In the genomic region with DNA sequence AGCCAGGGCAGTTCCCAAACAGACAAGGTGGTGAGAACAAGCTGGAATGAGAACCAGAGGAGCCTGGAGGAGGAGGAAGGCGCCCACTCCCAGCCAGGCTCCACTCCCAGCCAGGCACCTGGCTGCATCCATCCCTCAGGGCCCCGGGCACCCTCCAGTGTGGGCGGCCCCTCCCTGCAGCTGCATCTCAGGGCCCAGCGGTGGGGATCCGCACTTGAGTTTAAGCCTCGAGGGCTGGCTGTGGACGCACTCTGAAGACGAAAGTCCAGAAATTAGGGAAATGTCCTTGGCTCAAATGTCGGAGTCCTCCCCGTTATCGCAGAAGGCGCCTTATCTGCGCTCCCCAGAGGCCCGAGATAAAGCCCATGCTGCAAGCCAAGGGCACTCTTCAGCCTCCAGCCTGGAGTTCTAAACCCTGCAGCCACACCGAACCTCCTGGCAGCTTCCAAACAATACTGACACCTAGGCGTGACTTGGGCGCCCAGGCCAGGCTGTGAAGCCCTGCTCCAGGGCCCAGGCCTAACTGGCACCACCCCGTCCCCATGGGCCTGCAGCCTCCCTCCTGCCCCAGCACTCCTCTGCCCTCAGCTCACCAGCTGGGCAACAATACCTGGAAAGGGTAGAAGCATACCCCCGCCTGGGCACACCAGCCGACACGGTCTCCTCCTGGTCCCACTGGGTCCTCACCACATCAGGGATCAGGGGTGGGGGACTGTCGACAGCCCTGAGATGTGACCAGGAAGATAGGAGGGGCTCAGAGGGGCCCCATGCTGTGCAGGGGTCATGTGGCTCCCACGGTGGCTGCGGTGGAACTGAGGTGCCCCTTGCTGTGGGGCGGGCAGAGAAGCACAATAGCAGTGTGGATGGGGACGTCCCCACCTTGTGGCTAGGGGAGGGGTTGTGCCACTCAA, we compare ENCODE assay signal across 20 cellular contexts.
DNase-seq lines count a peak whose midpoint lies in the region; ATAC-seq and TF ChIP-seq lines count a peak whose summit lies in the region.
"Had no signal": no experiment of that assay in that cellular context is flagged by ENCODE, and none has a peak within 500 bp of the region (broad histone marks: within the 10 kb centered on the region; RNA-seq: fewer than 3 reads in every experiment).

No MANE protein-coding gene starts in this region.

- intact Hi-C loops in upper lobe of right lung (cut with DNase I) = no loop called here

- ATAC-seq in activated naive CD8-positive, alpha-beta T cell treated with anti-CD3 and anti-CD28 coated beads, Interleukin-2, amount 10 ng/mL, durations not matched to agents 7 days and 5 days (ENCODE audit: low read depth) = no peak
- no peak for ATAC-seq in activated naive CD8-positive, alpha-beta T cell treated with anti-CD3 and anti-CD28 coated beads, Interleukin-2, amount 50 U/mL, for 24 hours
- no peak for ATAC-seq in upper lobe of right lung
- ATAC-seq in HG03135 (IDR thresholded peaks at IDR 0.05; ENCODE audit: unreplicated experiment) = no peak
- ATAC-seq in esophagus mucosa = no peak
- ATAC-seq: stimulated activated naive CD8-positive, alpha-beta T cell treated with anti-CD3 and anti-CD28 coated beads, Interleukin-15, Interleukin-2, amounts not matched to agents 100 U/mL and 50 U/mL, for 24 hours; T-cell had no signal

- no peaks in the 10 kb centered on the region for H3K79me2 ChIP-seq in mesendoderm (ENCODE audit: control insufficient read depth, insufficient read depth, low read length)

- DNase-seq in activated naive CD8-positive, alpha-beta T cell treated with anti-CD3 and anti-CD28 coated beads, Interleukin-2, amount 10 ng/mL, durations not matched to agents 7 days and 5 days = peak; percentile 11
- DNase-seq in activated naive CD8-positive, alpha-beta T cell treated with anti-CD3 and anti-CD28 coated beads, Interleukin-2, amount 50 U/mL, for 24 hours = no peak
- peak; percentile 68 for DNase-seq in chondrocyte (ENCODE audit: low spot score)
- DNase-seq in mesendoderm = peak; percentile 60
- peak; percentile 62 for DNase-seq in upper lobe of right lung
- DNase-seq in progenitor cell of endocrine pancreas (ENCODE audit: low spot score, unreplicated experiment) = no peak
- DNase-seq: ACHN; activated B cell treated with CpG ODN at 0.5 μM for 24 hours; CD4-positive, alpha-beta memory T cell; endodermal cell; H9; Karpas-422; NCI-H1105; NCI-H2171 treated with DMSO at 0.1 percent for 48 hours; RPMI8226; stimulated activated naive CD8-positive, alpha-beta T cell treated with anti-CD3 and anti-CD28 coated beads, Interleukin-15, Interleukin-2, amounts not matched to agents 100 U/mL and 50 U/mL, for 24 hours; T-cell had no signal

- no peak overlapping the region for H3K4me3 Mint-ChIP-seq in activated naive CD8-positive, alpha-beta T cell treated with anti-CD3 and anti-CD28 coated beads, Interleukin-2, amount 10 ng/mL, durations not matched to agents 7 days and 5 days
- H3K4me3 Mint-ChIP-seq in activated naive CD8-positive, alpha-beta T cell treated with anti-CD3 and anti-CD28 coated beads, Interleukin-2, amount 50 U/mL, for 24 hours = no peak overlapping the region
- H3K4me3 Mint-ChIP-seq in chondrocyte (ENCODE audit: unreplicated experiment) = no peak overlapping the region
- H3K4me3 Mint-ChIP-seq in progenitor cell of endocrine pancreas (ENCODE audit: low read depth) = no peak overlapping the region
- H3K4me3 Mint-ChIP-seq: activated B cell treated with CpG ODN at 0.5 μM for 24 hours; CD4-positive, alpha-beta memory T cell; endodermal cell; H9; T-cell had no signal

- WGBS in mesendoderm (ENCODE audit: extremely low coverage, insufficient coverage, low lambda C conversion rate) = no CpG with 5 or more reads among the region's 26 CpGs

- H3K4ac ChIP-seq in mesendoderm (ENCODE audit: low read depth, low read length) = no peak overlapping the region

- H2BK5ac ChIP-seq in mesendoderm (ENCODE audit: low read length) = peak overlapping the region; percentile 6

- H3K36me3 ChIP-seq in mesendoderm (ENCODE audit: control insufficient read depth, insufficient read depth, low read length) (no peaks in the 10 kb centered on the region), upper lobe of right lung (no peaks in the 10 kb centered on the region)
- H3K36me3 ChIP-seq: prostate gland had no signal

- no peak overlapping the region for H3K27ac ChIP-seq in mesendoderm (ENCODE audit: low read depth, low read length)
- H3K27ac ChIP-seq in upper lobe of right lung = no peak overlapping the region
- H3K27ac ChIP-seq: prostate gland had no signal

- peak overlapping the region; percentile 57 for H3K56ac ChIP-seq in mesendoderm (ENCODE audit: low read length)

- H2AK5ac ChIP-seq in mesendoderm (ENCODE audit: low read length) = no peak overlapping the region

- no peaks in the 10 kb centered on the region for H3K79me1 ChIP-seq in mesendoderm (ENCODE audit: low read length)

- no peak overlapping the region for H3K27ac Mint-ChIP-seq in activated naive CD8-positive, alpha-beta T cell treated with anti-CD3 and anti-CD28 coated beads, Interleukin-2, amount 10 ng/mL, durations not matched to agents 7 days and 5 days
- no peak overlapping the region for H3K27ac Mint-ChIP-seq in activated naive CD8-positive, alpha-beta T cell treated with anti-CD3 and anti-CD28 coated beads, Interleukin-2, amount 50 U/mL, for 24 hours
- H3K27ac Mint-ChIP-seq in chondrocyte (ENCODE audit: unreplicated experiment) (no peak overlapping the region), progenitor cell of endocrine pancreas (no peak overlapping the region)
- H3K27ac Mint-ChIP-seq: activated B cell treated with CpG ODN at 0.5 μM for 24 hours; CD4-positive, alpha-beta memory T cell; endodermal cell; T-cell had no signal

- no peaks in the 10 kb centered on the region for H3K4me1 Mint-ChIP-seq in activated naive CD8-positive, alpha-beta T cell treated with anti-CD3 and anti-CD28 coated beads, Interleukin-2, amount 10 ng/mL, durations not matched to agents 7 days and 5 days
- no peaks in the 10 kb centered on the region for H3K4me1 Mint-ChIP-seq in activated naive CD8-positive, alpha-beta T cell treated with anti-CD3 and anti-CD28 coated beads, Interleukin-2, amount 50 U/mL, for 24 hours
- no peaks in the 10 kb centered on the region for H3K4me1 Mint-ChIP-seq in chondrocyte (ENCODE audit: low read depth)
- peaks cover 5% of the 10 kb centered on the region for H3K4me1 Mint-ChIP-seq in progenitor cell of endocrine pancreas (ENCODE audit: low read depth)
- H3K4me1 Mint-ChIP-seq: activated B cell treated with CpG ODN at 0.5 μM for 24 hours; CD4-positive, alpha-beta memory T cell; T-cell had no signal

- H3K4me3 ChIP-seq in mesendoderm (ENCODE audit: low read length) = no peak overlapping the region
- no peak overlapping the region for H3K4me3 ChIP-seq in upper lobe of right lung
- H3K4me3 ChIP-seq: prostate gland had no signal

- no peaks in the 10 kb centered on the region for H3K27me3 ChIP-seq in mesendoderm (ENCODE audit: insufficient read depth, low read length, poor library complexity)
- H3K27me3 ChIP-seq in upper lobe of right lung = no peaks in the 10 kb centered on the region

- H3K18ac ChIP-seq in mesendoderm (ENCODE audit: low read length) = no peak overlapping the region

- TF ChIP-seq CTCF in chondrocyte (IDR thresholded peaks at IDR 0.05) (no peak), upper lobe of right lung (IDR thresholded peaks at IDR 0.05) (no peak), progenitor cell of endocrine pancreas (IDR thresholded peaks at IDR 0.05; ENCODE audit: unreplicated experiment) (no peak)

- H4K8ac ChIP-seq in mesendoderm (ENCODE audit: low read depth, low read length) = no peak overlapping the region

- no peaks in the 10 kb centered on the region for H3K27me3 Mint-ChIP-seq in activated naive CD8-positive, alpha-beta T cell treated with anti-CD3 and anti-CD28 coated beads, Interleukin-2, amount 10 ng/mL, durations not matched to agents 7 days and 5 days
- H3K27me3 Mint-ChIP-seq in activated naive CD8-positive, alpha-beta T cell treated with anti-CD3 and anti-CD28 coated beads, Interleukin-2, amount 50 U/mL, for 24 hours = peaks cover 3% of the 10 kb centered on the region
- no peaks in the 10 kb centered on the region for H3K27me3 Mint-ChIP-seq in chondrocyte (ENCODE audit: low read depth)
- H3K27me3 Mint-ChIP-seq in progenitor cell of endocrine pancreas = peaks cover 30% of the 10 kb centered on the region
- H3K27me3 Mint-ChIP-seq: activated B cell treated with CpG ODN at 0.5 μM for 24 hours had no signal

- H3K36me3 Mint-ChIP-seq in activated naive CD8-positive, alpha-beta T cell treated with anti-CD3 and anti-CD28 coated beads, Interleukin-2, amount 10 ng/mL, durations not matched to agents 7 days and 5 days = no peaks in the 10 kb centered on the region
- H3K36me3 Mint-ChIP-seq in activated naive CD8-positive, alpha-beta T cell treated with anti-CD3 and anti-CD28 coated beads, Interleukin-2, amount 50 U/mL, for 24 hours (ENCODE audit: low read depth) = no peaks in the 10 kb centered on the region
- H3K36me3 Mint-ChIP-seq in chondrocyte (ENCODE audit: low read depth) (no peaks in the 10 kb centered on the region), progenitor cell of endocrine pancreas (ENCODE audit: insufficient read depth) (no peaks in the 10 kb centered on the region)
- H3K36me3 Mint-ChIP-seq: CD4-positive, alpha-beta memory T cell; T-cell had no signal

- H2BK15ac ChIP-seq in mesendoderm (replicated peaks; ENCODE audit: low read depth) = no peak overlapping the region

- H2BK120ac ChIP-seq in mesendoderm (ENCODE audit: low read depth, low read length) = no peak overlapping the region

- no peak overlapping the region for H3K9ac ChIP-seq in mesendoderm (ENCODE audit: low read length)

- no peak overlapping the region for H3K4me2 ChIP-seq in mesendoderm (ENCODE audit: low read length)

- H4K5ac ChIP-seq in mesendoderm (ENCODE audit: low read length) = no peak overlapping the region

- POLR2A ChIA-PET in activated naive CD8-positive, alpha-beta T cell treated with anti-CD3 and anti-CD28 coated beads, Interleukin-2, amount 10 ng/mL, durations not matched to agents 7 days and 5 days (lab: Charles Lee) = no interaction called here

- no peaks in the 10 kb centered on the region for H3K9me3 ChIP-seq in upper lobe of right lung
- H3K9me3 ChIP-seq: prostate gland had no signal

- H3K23ac ChIP-seq in mesendoderm (ENCODE audit: low read length) = no peak overlapping the region

- H3K9me3 Mint-ChIP-seq in activated naive CD8-positive, alpha-beta T cell treated with anti-CD3 and anti-CD28 coated beads, Interleukin-2, amount 10 ng/mL, durations not matched to agents 7 days and 5 days = no peaks in the 10 kb centered on the region
- no peaks in the 10 kb centered on the region for H3K9me3 Mint-ChIP-seq in activated naive CD8-positive, alpha-beta T cell treated with anti-CD3 and anti-CD28 coated beads, Interleukin-2, amount 50 U/mL, for 24 hours
- H3K9me3 Mint-ChIP-seq in chondrocyte (ENCODE audit: low read depth) = no peaks in the 10 kb centered on the region
- H3K9me3 Mint-ChIP-seq in progenitor cell of endocrine pancreas (ENCODE audit: low read depth) = no peaks in the 10 kb centered on the region
- H3K9me3 Mint-ChIP-seq: activated B cell treated with CpG ODN at 0.5 μM for 24 hours; CD4-positive, alpha-beta memory T cell; endodermal cell; H9; T-cell had no signal

- H3K4me1 ChIP-seq in mesendoderm (ENCODE audit: control insufficient read depth, low read depth, low read length) (peaks cover 6% of the 10 kb centered on the region), upper lobe of right lung (no peaks in the 10 kb centered on the region)
- H3K4me1 ChIP-seq: prostate gland had no signal

Comparison
In these comparisons a context has a peak if more than half of its experiments do, and no peak if none do; other contexts are left out.
1. DNase-seq: peak in activated naive CD8-positive, alpha-beta T cell treated with anti-CD3 and anti-CD28 coated beads, Interleukin-2, amount 10 ng/mL, durations not matched to agents 7 days and 5 days (single experiment), chondrocyte (single experiment), mesendoderm (single experiment) and upper lobe of right lung (single experiment); none in activated naive CD8-positive, alpha-beta T cell treated with anti-CD3 and anti-CD28 coated beads, Interleukin-2, amount 50 U/mL, for 24 hours (single experiment) and progenitor cell of endocrine pancreas (single experiment).